Comparison of ENCODE assay signal across 16 cellular contexts in genomic region chr17:46138470-46138869, GRCh38. TPM values are rescaled to one million over a fixed set of nuclear protein-coding genes. Genes with fewer than 3 reads are reported as not detected.
DNase-seq lines count a peak whose midpoint lies in the region; ATAC-seq and TF ChIP-seq lines count a peak whose summit lies in the region.
"Had no signal": no experiment of that assay in that cellular context is flagged by ENCODE, and none has a peak within 500 bp of the region (broad histone marks: within the 10 kb centered on the region; RNA-seq: fewer than 3 reads in every experiment).

No MANE protein-coding gene starts in this region.

- DNase-seq in CD8-positive, alpha-beta memory T cell, result no peak
- no peak for DNase-seq in RWPE2 (ENCODE audit: low spot score)
- DNase-seq in psoas muscle, result no peak
- no peak for DNase-seq in osteoblast (ENCODE audit: insufficient read length, low spot score, missing footprints)
- no peak for DNase-seq in NCI-H187 (lab: John Stamatoyannopoulos, UW)
- DNase-seq: activated CD4-positive, alpha-beta T cell treated with anti-CD3 and anti-CD28 coated beads for 36 hours; COR-L47; dermis blood vessel endothelial cell; NCI-H1417; NCI-H69; nucleus accumbens; right cardiac atrium; SHP77; testis had no signal

- H3K9me3 ChIP-seq in CD8-positive, alpha-beta memory T cell (ENCODE audit: low read length), result no peaks in the 10 kb centered on the region
- H3K9me3 ChIP-seq in RWPE2 (ENCODE audit: severe bottlenecking) (no peaks in the 10 kb centered on the region), gastroesophageal sphincter (no peaks in the 10 kb centered on the region), psoas muscle (no peaks in the 10 kb centered on the region), osteoblast (ENCODE audit: low read depth, low read length) (no peaks in the 10 kb centered on the region)
- H3K9me3 ChIP-seq: testis had no signal

- ATAC-seq in RWPE2 (ENCODE audit: low read depth) (peak; percentile 8; the same call in 1 of the 3 replicates), gastroesophageal sphincter (no peak), psoas muscle (no peak), HG02973 (IDR thresholded peaks at IDR 0.05; ENCODE audit: unreplicated experiment) (no peak)

- H3K79me2 ChIP-seq in osteoblast (ENCODE audit: insufficient read depth, low read length), result peaks cover 97% of the 10 kb centered on the region

- no peaks in the 10 kb centered on the region for H3K36me3 ChIP-seq in CD8-positive, alpha-beta memory T cell (ENCODE audit: insufficient read depth, low read length)
- H3K36me3 ChIP-seq in RWPE2 (ENCODE audit: low read depth), result 0 out of 2 replicates have a peak, but pooled peaks cover 5% of the 10 kb centered on the region
- no peaks in the 10 kb centered on the region for H3K36me3 ChIP-seq in gastroesophageal sphincter
- H3K36me3 ChIP-seq in psoas muscle (ENCODE audit: insufficient read depth in 1 of 2, low read depth in 1 of 2), result no peaks in the 10 kb centered on the region
- no peaks in the 10 kb centered on the region for H3K36me3 ChIP-seq in osteoblast (ENCODE audit: insufficient read depth, low read length)

- POLR2A ChIA-PET in CD8-positive, alpha-beta memory T cell (lab: Charles Lee), result no interaction called here

- peaks cover 0 to 14% (median 6%) of the 10 kb centered on the region in 3 donors for H3K36me3 Mint-ChIP-seq in CD8-positive, alpha-beta memory T cell

- peak overlapping the region in 6 of 8 donors; percentile 5 to 79 (median 35) for H3K27ac Mint-ChIP-seq in CD8-positive, alpha-beta memory T cell
- H3K27ac Mint-ChIP-seq: activated CD4-positive, alpha-beta T cell treated with anti-CD3 and anti-CD28 coated beads for 36 hours had no signal

- H3K4me3 Mint-ChIP-seq in CD8-positive, alpha-beta memory T cell, result peak overlapping the region in 3 of 7 donors; percentile 0 to 57 (median 42)
- H3K4me3 Mint-ChIP-seq: activated CD4-positive, alpha-beta T cell treated with anti-CD3 and anti-CD28 coated beads for 36 hours had no signal

- no peak overlapping the region for H2AFZ ChIP-seq in osteoblast (ENCODE audit: low read length)

- intact Hi-C loops in psoas muscle (cut with DNase I), result loop anchor here in 1 of 2 donors (2.0 kb wide), 1 partner anchor 14 kb away; no protein-coding TSS in a partner anchor

- H3K4me2 ChIP-seq in osteoblast (ENCODE audit: insufficient read depth, low read length), result no peak overlapping the region

- H3K4me3 ChIP-seq in CD8-positive, alpha-beta memory T cell (ENCODE audit: low read length), result no peak overlapping the region
- H3K4me3 ChIP-seq in RWPE2 (ENCODE audit: severe bottlenecking) (no peak overlapping the region), gastroesophageal sphincter (no peak overlapping the region), psoas muscle (no peak overlapping the region), osteoblast (ENCODE audit: insufficient read depth, low read length) (no peak overlapping the region)
- H3K4me3 ChIP-seq: testis had no signal

- H3K27ac ChIP-seq in CD8-positive, alpha-beta memory T cell (ENCODE audit: low read depth, low read length), result no peak overlapping the region
- H3K27ac ChIP-seq in RWPE2 (ENCODE audit: poor library complexity, severe bottlenecking) (no peak overlapping the region), gastroesophageal sphincter (peak overlapping the region in 3 of 4 donors; percentile 6 to 66 (median 53)), psoas muscle (peak overlapping the region; percentile 23), osteoblast (ENCODE audit: low read depth, low read length) (no peak overlapping the region)
- H3K27ac ChIP-seq: testis had no signal

- no peaks in the 10 kb centered on the region for H3K9me3 Mint-ChIP-seq in CD8-positive, alpha-beta memory T cell

- H4K20me1 ChIP-seq in osteoblast (ENCODE audit: insufficient read depth, low read length), result peaks cover 89% of the 10 kb centered on the region

- H3K27me3 ChIP-seq in CD8-positive, alpha-beta memory T cell (ENCODE audit: insufficient read depth, low read length, poor library complexity, severe bottlenecking), result no peaks in the 10 kb centered on the region
- H3K27me3 ChIP-seq in RWPE2 (ENCODE audit: insufficient read depth, poor library complexity, severe bottlenecking), result no peaks in the 10 kb centered on the region
- H3K27me3 ChIP-seq in gastroesophageal sphincter, result no peaks in the 10 kb centered on the region
- H3K27me3 ChIP-seq in psoas muscle (ENCODE audit: insufficient read depth in 3 of 3, low read length in 2 of 3), result no peaks in the 10 kb centered on the region
- no peaks in the 10 kb centered on the region for H3K27me3 ChIP-seq in osteoblast (ENCODE audit: insufficient read depth, low read length)
- H3K27me3 ChIP-seq: testis had no signal

- no peak for TF ChIP-seq CTCF in RWPE2 (IDR thresholded peaks at IDR 0.05; ENCODE audit: poor library complexity, severe bottlenecking)
- TF ChIP-seq CTCF in gastroesophageal sphincter (IDR thresholded peaks at IDR 0.05), result no peak
- no peak for TF ChIP-seq CTCF in psoas muscle (IDR thresholded peaks at IDR 0.05)
- no peak for TF ChIP-seq CTCF in osteoblast (IDR thresholded peaks at IDR 0.05; ENCODE audit: extremely low read depth, low read depth, low read length)

- no peak for TF ChIP-seq POLR2A in gastroesophageal sphincter (IDR thresholded peaks at IDR 0.05)

- CTCF ChIA-PET in CD8-positive, alpha-beta memory T cell (lab: Charles Lee), result no interaction called here

- H3K27me3 Mint-ChIP-seq in CD8-positive, alpha-beta memory T cell, result no peaks in the 10 kb centered on the region
- H3K27me3 Mint-ChIP-seq: activated CD4-positive, alpha-beta T cell treated with anti-CD3 and anti-CD28 coated beads for 36 hours had no signal

- H3K4me1 Mint-ChIP-seq in CD8-positive, alpha-beta memory T cell, result peaks cover 89 to 96% (median 94%) of the 10 kb centered on the region in 3 donors

- WGBS in gastroesophageal sphincter (ENCODE audit: low coverage in 1 of 2), 2 donors, result 45 to 60% methylated on average over 3 of the region's 3 CpGs
- WGBS in psoas muscle, 3 donors, result 55 to 72% (median 57%) methylated on average over 3 of the region's 3 CpGs

- H3K4me1 ChIP-seq in CD8-positive, alpha-beta memory T cell (ENCODE audit: insufficient read depth, low read length), result peaks cover 79% of the 10 kb centered on the region
- peaks cover 5% of the 10 kb centered on the region for H3K4me1 ChIP-seq in RWPE2 (ENCODE audit: insufficient read depth, poor library complexity, severe bottlenecking)
- peaks cover 29 to 98% (median 40%) of the 10 kb centered on the region in 3 donors for H3K4me1 ChIP-seq in gastroesophageal sphincter
- H3K4me1 ChIP-seq in psoas muscle, result peaks cover 85% of the 10 kb centered on the region
- peaks cover 6% of the 10 kb centered on the region for H3K4me1 ChIP-seq in osteoblast (ENCODE audit: insufficient read depth, low read length)
- H3K4me1 ChIP-seq: testis had no signal

- TF ChIP-seq EP300 in gastroesophageal sphincter (IDR thresholded peaks at IDR 0.05), result no peak

RNA-seq across cellular contexts. Expression of gene KANSL1, which starts 54.8 kb away (rescaled TPM):
- 10 to 100 TPM; 69.2 to 70.7 TPM for total RNA-seq in CD8-positive, alpha-beta memory T cell
- polyA plus RNA-seq in CD8-positive, alpha-beta memory T cell, result 20.9 TPM
- total RNA-seq in gastroesophageal sphincter, result 10 to 100 TPM; 57.7 to 91.2 (median 75.1) TPM
- total RNA-seq in psoas muscle, result 10 to 100 TPM; 25.8 to 37.5 (median 34.1) TPM
- 10 to 100 TPM in 1 of 3 donors, 1 to 10 TPM in 2; 6.9 to 15.3 (median 9.8) TPM for polyA plus RNA-seq in psoas muscle
- 79.9 and 151 TPM in 2 replicates for total RNA-seq in osteoblast

Comparison
In these comparisons a context has a peak if more than half of its experiments do, and no peak if none do; other contexts are left out.
1. H3K27ac ChIP-seq: peak in gastroesophageal sphincter (3 of 4) and psoas muscle (single experiment); none in CD8-positive, alpha-beta memory T cell (single experiment), RWPE2 (single experiment) and osteoblast (single experiment).